Comparison of ENCODE assay signal across 1 cellular context in genomic region chr15:98667521-98668179, GRCh38.
TF ChIP-seq lines count a peak whose summit lies in the region.

No MANE protein-coding gene starts in this region.

TF ChIP-seq in H1, 55 proteins besides CTCF, POLR2A, EP300 and RAD21:
- no peak for TF ChIP-seq SUZ12 (IDR thresholded peaks at IDR 0.05; ENCODE audit: low read length)
- TF ChIP-seq PHF8 (conservative IDR thresholded peaks at IDR 0.05; ENCODE audit: low read depth, low read length): no peak
- no peak for TF ChIP-seq SP1 (IDR thresholded peaks at IDR 0.05; ENCODE audit: low read depth, low read length)
- TF ChIP-seq USF2 (IDR thresholded peaks at IDR 0.05; ENCODE audit: low read length): no peak
- TF ChIP-seq EGR1 (IDR thresholded peaks at IDR 0.05; ENCODE audit: borderline replicate concordance, low read depth, low read length): no peak
- no peak for TF ChIP-seq KDM4A (IDR thresholded peaks at IDR 0.05; ENCODE audit: low read depth, low read length, severe bottlenecking)
- no peak for TF ChIP-seq MAFK (IDR thresholded peaks at IDR 0.05; ENCODE audit: low read depth, low read length)
